Comparison of ENCODE assay signal across 2 cellular contexts in the genomic region with DNA sequence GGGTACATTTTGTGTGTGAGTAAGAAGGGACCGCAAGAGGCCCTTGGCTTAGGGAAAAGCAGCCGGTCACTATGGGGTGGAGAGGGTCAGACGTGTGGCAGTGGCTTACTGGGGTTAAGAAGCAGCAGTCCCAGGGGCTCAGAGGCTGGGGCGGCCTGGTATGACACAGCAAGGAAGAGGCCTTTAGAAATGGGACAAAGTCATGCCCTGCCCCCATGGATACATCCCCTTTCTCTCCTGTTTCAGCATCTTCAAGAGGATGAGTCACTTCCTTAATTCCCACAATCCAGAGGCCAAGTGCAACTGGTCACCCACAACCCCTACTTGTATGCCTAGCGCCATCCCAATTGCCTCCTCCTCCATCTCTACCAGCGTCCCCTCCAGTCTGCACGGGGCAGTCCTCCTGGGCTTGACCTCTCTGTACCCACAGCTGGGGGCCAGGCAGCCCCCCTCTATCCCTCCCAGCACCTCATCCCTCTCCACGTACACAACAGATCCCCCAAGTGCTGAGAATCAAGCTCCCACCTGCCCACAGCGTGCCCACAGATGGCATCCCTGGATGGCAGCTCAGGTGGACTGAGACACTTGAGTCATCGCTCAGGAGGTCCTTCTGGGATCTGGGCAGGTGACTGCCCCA.
TF ChIP-seq lines count a peak whose summit lies in the region.

No MANE protein-coding gene starts in this region.

TF ChIP-seq in H1, 55 proteins besides CTCF, POLR2A, EP300 and RAD21:
- TF ChIP-seq SAP30 (IDR thresholded peaks at IDR 0.05; ENCODE audit: insufficient read depth, insufficient replicate concordance, low read length) (no peak), JUN (IDR thresholded peaks at IDR 0.05; ENCODE audit: low read depth, low read length) (no peak), NRF1 (IDR thresholded peaks at IDR 0.05; ENCODE audit: low read depth, low read length) (no peak), USF2 (IDR thresholded peaks at IDR 0.05; ENCODE audit: low read length) (no peak), HDAC2 (IDR thresholded peaks at IDR 0.05; ENCODE audit: borderline replicate concordance in 1 of 2, low read depth in 2 of 2, low read length in 2 of 2) (no peak), GTF2F1 (IDR thresholded peaks at IDR 0.05; ENCODE audit: borderline replicate concordance, low read depth, low read length) (no peak), POLR2AphosphoS5 (IDR thresholded peaks at IDR 0.05; ENCODE audit: low read depth, low read length) (no peak), TAF7 (optimal IDR thresholded peaks at IDR 0.05; ENCODE audit: borderline replicate concordance, low read depth, low read length) (no peak), MAX (IDR thresholded peaks at IDR 0.05) (no peak)

TF ChIP-seq in HEK293T, 16 proteins besides CTCF, POLR2A, EP300 and RAD21:
- TF ChIP-seq FOXM1 (IDR thresholded peaks at IDR 0.05; ENCODE audit: borderline replicate concordance): no peak
- no peak for TF ChIP-seq ARNT (IDR thresholded peaks at IDR 0.05)
- TF ChIP-seq CTBP1 (IDR thresholded peaks at IDR 0.05; ENCODE audit: borderline replicate concordance): no peak
- TF ChIP-seq FOXK2 (IDR thresholded peaks at IDR 0.05): no peak
- TF ChIP-seq ZNF384 (IDR thresholded peaks at IDR 0.05): no peak
- no peak for TF ChIP-seq FOXA1 (IDR thresholded peaks at IDR 0.05)
TF ChIP-seq in HEK293T: peak in this region for 0.
